10 cellular contexts compared by ENCODE assay signal in the genomic region with DNA sequence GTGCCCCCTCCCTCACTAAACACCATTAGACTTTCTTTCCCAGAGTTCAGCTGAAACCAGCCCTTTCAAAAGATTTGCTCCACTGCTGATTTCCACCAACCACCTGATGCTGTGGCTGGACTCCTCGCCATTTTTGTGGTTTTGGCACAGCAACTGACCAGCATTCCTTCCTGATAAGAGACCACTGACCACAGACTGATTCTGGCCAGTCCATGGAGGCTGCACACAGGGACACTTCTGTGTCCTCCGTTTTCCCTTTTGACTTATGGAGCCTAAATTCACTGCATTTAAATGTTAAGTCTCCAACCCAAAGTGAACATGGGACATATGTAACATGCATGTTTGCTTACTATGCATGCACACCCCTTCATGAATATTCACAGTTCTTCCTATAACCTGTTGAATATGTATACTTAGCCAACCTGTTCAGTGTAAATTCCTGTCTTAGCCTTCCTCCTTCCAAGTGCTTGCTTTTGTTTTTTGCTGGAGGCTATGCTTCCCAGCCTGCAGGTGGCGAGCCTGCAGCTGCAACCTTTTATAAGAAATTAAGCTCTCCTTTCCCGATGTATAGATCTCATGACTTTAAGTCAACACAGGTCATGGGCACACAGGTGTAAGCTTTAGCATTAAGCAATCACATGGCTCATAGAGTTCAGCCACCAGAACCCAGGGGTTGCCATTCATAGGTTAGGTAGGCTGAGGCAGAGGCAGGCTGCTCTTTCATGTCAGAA.
DNase-seq lines count a peak whose midpoint lies in the region; ATAC-seq, FAIRE-seq and TF ChIP-seq lines count a peak whose summit lies in the region.
"Had no signal": no experiment of that assay in that cellular context is flagged by ENCODE, and none has a peak within 500 bp of the region (broad histone marks: within the 10 kb centered on the region; RNA-seq: fewer than 3 reads in every experiment).

No MANE protein-coding gene starts in this region.

- peak; percentile 61 for TF ChIP-seq RAD21 in HCT116 (IDR thresholded peaks at IDR 0.05; ENCODE audit: low read depth)

- no peak overlapping the region for H3K4me2 ChIP-seq in HCT116 (ENCODE audit: low read length)

- H3K27ac ChIP-seq in HCT116 (ENCODE audit: low read depth, low read length) (no peak overlapping the region), SJCRH30 (no peak overlapping the region), small intestine (ENCODE audit: low read depth in 1 of 2, low read length in 1 of 2) (no peak overlapping the region), kidney (ENCODE audit: low read depth in 2 of 2, low read length in 2 of 2) (no peak overlapping the region)
- H3K27ac ChIP-seq: skin epidermis had no signal

- no peaks in the 10 kb centered on the region for H3K79me2 ChIP-seq in HCT116 (ENCODE audit: insufficient read depth, low read length)

- RAD21 ChIA-PET in HCT116 (lab: Charles Lee; ENCODE audit: low non-redundant PET in 1 of 2, low total read pairs in 2 of 2, uncharacterized antibody in 2 of 2, unreplicated experiment in 2 of 2), result interaction anchor here in 1 of 2 experiments (0.9 kb wide), 1 partner anchor 37 kb away, joined by 4 read pairs; no protein-coding TSS in a partner anchor

- BruUV-seq in HCT116 (replicated peaks; lab: Mats Ljungman, UMichigan), result no TSS peak

- H4K20me1 ChIP-seq in HCT116 (ENCODE audit: insufficient read depth), result no peaks in the 10 kb centered on the region

- H3K4me3 ChIP-seq in AG09309 (ENCODE audit: control insufficient read depth, low read depth, low read length) (no peak overlapping the region), HCT116 (replicated peaks in 1 of 2; ENCODE audit: low read depth in 1 of 2, low read length in 2 of 2) (no peak overlapping the region), SJCRH30 (no peak overlapping the region), small intestine (ENCODE audit: low read depth in 1 of 2, low read length in 2 of 2) (no peak overlapping the region), kidney (ENCODE audit: low read length in 2 of 2) (no peak overlapping the region)
- H3K4me3 ChIP-seq: dorsolateral prefrontal cortex, skin epidermis had no signal

- DNase-seq in AG09309 (ENCODE audit: low read depth) (no peak), HCT116 (ENCODE audit: low read depth, low spot score) (no peak), SJCRH30 (peak; percentile 50 to 59), glomerular visceral epithelial cell (ENCODE audit: extremely low spot score) (peak; percentile 81), small intestine (no peak), activated gamma-delta T cell (lab: John Stamatoyannopoulos, UW) (no peak), kidney (no peak)
- DNase-seq: dorsolateral prefrontal cortex had no signal

- CTCF ChIA-PET in HCT116 (lab: Charles Lee), result interaction anchor here (1.0 kb wide), 2 partner anchors 37 to 177 kb away, joined by 5 to 15 read pairs; no protein-coding TSS in a partner anchor

- H3K9me2 ChIP-seq in HCT116 (ENCODE audit: insufficient read depth), result no peaks in the 10 kb centered on the region

- peak; percentile 70 for ATAC-seq in HCT116
- ATAC-seq in GM18505 (IDR thresholded peaks at IDR 0.05; ENCODE audit: unreplicated experiment), result no peak

- H3K36me3 ChIP-seq in HCT116 (ENCODE audit: control insufficient read depth in 1 of 2, insufficient read depth in 2 of 2, low read length in 2 of 2) (no peaks in the 10 kb centered on the region), SJCRH30 (no peaks in the 10 kb centered on the region), small intestine (ENCODE audit: control insufficient read depth in 2 of 2, insufficient read depth in 2 of 2, low read length in 2 of 2) (no peaks in the 10 kb centered on the region), kidney (ENCODE audit: control insufficient read depth in 1 of 2, insufficient read depth in 2 of 2, low read length in 2 of 2) (no peaks in the 10 kb centered on the region)

- POLR2A ChIA-PET in HCT116 (lab: Charles Lee), result interaction anchor here (0.6 kb wide), 1 partner anchor 153 kb away, joined by 3 read pairs; no protein-coding TSS in a partner anchor

- no peak for TF ChIP-seq POLR2A in HCT116 (IDR thresholded peaks at IDR 0.05; ENCODE audit: borderline replicate concordance, extremely low read depth, insufficient read depth, insufficient read length)
- no peak for TF ChIP-seq POLR2A in GM18505 (IDR thresholded peaks at IDR 0.05; ENCODE audit: borderline replicate concordance, extremely low read depth, insufficient read depth, insufficient read length)

- H3K9me3 ChIP-seq in HCT116 (ENCODE audit: control insufficient read depth in 1 of 2, insufficient read depth in 1 of 2, low read depth in 1 of 2, low read length in 2 of 2) (no peaks in the 10 kb centered on the region), SJCRH30 (replicated peaks) (no peaks in the 10 kb centered on the region), small intestine (ENCODE audit: control insufficient read depth, low read depth) (no peaks in the 10 kb centered on the region), kidney (ENCODE audit: control insufficient read depth in 1 of 2, low read length in 2 of 2) (no peaks in the 10 kb centered on the region)

- FAIRE-seq in small intestine (lab: Jason Lieb, UNC) (no peak), kidney (lab: Jason Lieb, UNC) (no peak)

- WGBS in small intestine, 3 donors, result 53 to 64% (median 59%) methylated on average over 4 of the region's 4 CpGs

- H3K9ac ChIP-seq in HCT116 (ENCODE audit: low read length) (no peak overlapping the region), kidney (ENCODE audit: low read length in 2 of 2) (no peak overlapping the region)

- intact Hi-C loops in HCT116 (cut with micrococcal nuclease) (loop anchor here (1.0 kb wide), 1 partner anchor 37 kb away; no protein-coding TSS in a partner anchor), kidney (cut with DNase I) (no loop called here)

- H2AFZ ChIP-seq in HCT116 (ENCODE audit: low read depth, low read length, poor library complexity, severe bottlenecking), result no peak overlapping the region

- TF ChIP-seq CTCF in AG09309 (IDR thresholded peaks at IDR 0.05; ENCODE audit: control insufficient read depth, insufficient read depth, low read depth, low read length, missing control alignments) (peak; percentile 32), HCT116 (IDR thresholded peaks at IDR 0.05 in 2 of 3, conservative IDR thresholded peaks at IDR 0.05 in 1 of 3; ENCODE audit: borderline replicate concordance in 1 of 3, insufficient read depth in 1 of 3, low read depth in 2 of 3, low read length in 2 of 3) (peak; percentile 47 to 58 (median 52); a peak in 5 of 6 replicates), kidney (IDR thresholded peaks at IDR 0.05; ENCODE audit: borderline replicate concordance, extremely low read depth, insufficient read depth) (no peak)

- H3K4me1 ChIP-seq in HCT116 (ENCODE audit: control insufficient read depth in 1 of 2, insufficient read depth in 2 of 2, low read length in 2 of 2) (peaks cover 0 to 3% of the 10 kb centered on the region in 2 experiments; a peak in 1 of 4 replicates), SJCRH30 (peaks cover 6% of the 10 kb centered on the region; the same call in 1 of the 2 replicates), small intestine (ENCODE audit: control insufficient read depth in 2 of 2, insufficient read depth in 1 of 2, low read depth in 1 of 2, low read length in 1 of 2) (peaks cover 0 to 3% of the 10 kb centered on the region in 2 donors), kidney (ENCODE audit: control insufficient read depth in 1 of 2, insufficient read depth in 1 of 2, low read depth in 1 of 2, low read length in 2 of 2) (no peaks in the 10 kb centered on the region)

- H3K27me3 ChIP-seq in HCT116 (ENCODE audit: insufficient read depth, low read length), result no peaks in the 10 kb centered on the region
- peaks cover 7% of the 10 kb centered on the region; the same call in 1 of the 2 replicates for H3K27me3 ChIP-seq in SJCRH30
- H3K27me3 ChIP-seq in small intestine (ENCODE audit: control insufficient read depth in 2 of 2, insufficient read depth in 2 of 2, low read length in 2 of 2), result no peaks in the 10 kb centered on the region

TF ChIP-seq in HCT116, 20 proteins besides CTCF, POLR2A, EP300 and RAD21:
- TF ChIP-seq, protein P1, sequence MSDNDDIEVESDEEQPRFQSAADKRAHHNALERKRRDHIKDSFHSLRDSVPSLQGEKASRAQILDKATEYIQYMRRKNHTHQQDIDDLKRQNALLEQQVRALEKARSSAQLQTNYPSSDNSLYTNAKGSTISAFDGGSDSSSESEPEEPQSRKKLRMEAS (IDR thresholded peaks at IDR 0.05), result no peak
- no peak for TF ChIP-seq TCF7L2 (IDR thresholded peaks at IDR 0.05; ENCODE audit: borderline replicate concordance, extremely low read depth, insufficient read depth, insufficient read length)
- no peak for TF ChIP-seq JUND (IDR thresholded peaks at IDR 0.05)
- no peak for TF ChIP-seq ZNF274 (IDR thresholded peaks at IDR 0.05; ENCODE audit: low read depth, low read length)
- no peak for TF ChIP-seq CBX3 (IDR thresholded peaks at IDR 0.05; ENCODE audit: low read depth)
- TF ChIP-seq ELF1 (IDR thresholded peaks at IDR 0.05; ENCODE audit: borderline replicate concordance, low read depth), result no peak
- no peak for TF ChIP-seq YY1 (IDR thresholded peaks at IDR 0.05; ENCODE audit: extremely low read depth, insufficient replicate concordance, low read depth, low read length)
- TF ChIP-seq, protein P2, sequence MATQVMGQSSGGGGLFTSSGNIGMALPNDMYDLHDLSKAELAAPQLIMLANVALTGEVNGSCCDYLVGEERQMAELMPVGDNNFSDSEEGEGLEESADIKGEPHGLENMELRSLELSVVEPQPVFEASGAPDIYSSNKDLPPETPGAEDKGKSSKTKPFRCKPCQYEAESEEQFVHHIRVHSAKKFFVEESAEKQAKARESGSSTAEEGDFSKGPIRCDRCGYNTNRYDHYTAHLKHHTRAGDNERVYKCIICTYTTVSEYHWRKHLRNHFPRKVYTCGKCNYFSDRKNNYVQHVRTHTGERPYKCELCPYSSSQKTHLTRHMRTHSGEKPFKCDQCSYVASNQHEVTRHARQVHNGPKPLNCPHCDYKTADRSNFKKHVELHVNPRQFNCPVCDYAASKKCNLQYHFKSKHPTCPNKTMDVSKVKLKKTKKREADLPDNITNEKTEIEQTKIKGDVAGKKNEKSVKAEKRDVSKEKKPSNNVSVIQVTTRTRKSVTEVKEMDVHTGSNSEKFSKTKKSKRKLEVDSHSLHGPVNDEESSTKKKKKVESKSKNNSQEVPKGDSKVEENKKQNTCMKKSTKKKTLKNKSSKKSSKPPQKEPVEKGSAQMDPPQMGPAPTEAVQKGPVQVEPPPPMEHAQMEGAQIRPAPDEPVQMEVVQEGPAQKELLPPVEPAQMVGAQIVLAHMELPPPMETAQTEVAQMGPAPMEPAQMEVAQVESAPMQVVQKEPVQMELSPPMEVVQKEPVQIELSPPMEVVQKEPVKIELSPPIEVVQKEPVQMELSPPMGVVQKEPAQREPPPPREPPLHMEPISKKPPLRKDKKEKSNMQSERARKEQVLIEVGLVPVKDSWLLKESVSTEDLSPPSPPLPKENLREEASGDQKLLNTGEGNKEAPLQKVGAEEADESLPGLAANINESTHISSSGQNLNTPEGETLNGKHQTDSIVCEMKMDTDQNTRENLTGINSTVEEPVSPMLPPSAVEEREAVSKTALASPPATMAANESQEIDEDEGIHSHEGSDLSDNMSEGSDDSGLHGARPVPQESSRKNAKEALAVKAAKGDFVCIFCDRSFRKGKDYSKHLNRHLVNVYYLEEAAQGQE (IDR thresholded peaks at IDR 0.05; ENCODE audit: low read depth), result no peak
- TF ChIP-seq EZH2phosphoT487 (IDR thresholded peaks at IDR 0.05; ENCODE audit: borderline replicate concordance), result no peak

Comparison
In these comparisons a context has a peak if more than half of its experiments do, and no peak if none do; other contexts are left out.
1. DNase-seq: peak in SJCRH30 (2 of 2) and glomerular visceral epithelial cell (single experiment); none in AG09309 (single experiment), HCT116 (single experiment), small intestine (single experiment), activated gamma-delta T cell (single experiment) and kidney (single experiment).